Comparison of ENCODE assay signal across 1 cellular context in the genomic region with DNA sequence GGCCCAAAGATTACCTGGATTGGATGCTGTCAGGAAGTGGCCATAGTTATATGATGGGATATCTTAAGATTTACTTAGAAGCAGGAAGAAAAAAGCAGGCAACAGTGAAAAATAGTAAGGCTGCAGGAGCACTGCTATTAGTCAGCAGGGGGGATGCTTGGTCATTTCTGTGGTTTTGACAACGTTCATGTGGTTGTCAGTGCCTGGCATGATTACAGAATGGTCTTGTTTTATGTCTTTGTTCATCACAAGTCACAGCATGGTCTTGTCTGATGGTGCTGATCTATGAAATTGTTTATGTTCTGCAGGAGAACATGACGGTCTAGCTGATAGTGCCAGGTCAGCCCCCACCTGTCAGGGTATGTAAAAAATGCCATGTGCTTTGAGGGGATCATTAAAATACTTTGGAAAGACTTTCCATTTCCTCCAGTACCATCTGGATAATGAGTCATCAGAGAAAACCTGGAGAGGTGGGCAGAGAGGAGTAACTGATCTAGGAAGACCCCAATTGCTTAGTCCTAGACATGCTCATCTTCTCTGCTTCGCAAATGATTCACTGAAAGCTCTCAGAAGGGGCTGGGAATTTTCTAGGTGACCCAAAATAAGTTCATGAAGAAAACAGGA.
TF ChIP-seq lines count a peak whose summit lies in the region.

No MANE protein-coding gene starts in this region.

TF ChIP-seq in GM23338, 12 proteins besides CTCF, POLR2A, EP300 and RAD21 (continued from another document):
- TF ChIP-seq, protein P1, sequence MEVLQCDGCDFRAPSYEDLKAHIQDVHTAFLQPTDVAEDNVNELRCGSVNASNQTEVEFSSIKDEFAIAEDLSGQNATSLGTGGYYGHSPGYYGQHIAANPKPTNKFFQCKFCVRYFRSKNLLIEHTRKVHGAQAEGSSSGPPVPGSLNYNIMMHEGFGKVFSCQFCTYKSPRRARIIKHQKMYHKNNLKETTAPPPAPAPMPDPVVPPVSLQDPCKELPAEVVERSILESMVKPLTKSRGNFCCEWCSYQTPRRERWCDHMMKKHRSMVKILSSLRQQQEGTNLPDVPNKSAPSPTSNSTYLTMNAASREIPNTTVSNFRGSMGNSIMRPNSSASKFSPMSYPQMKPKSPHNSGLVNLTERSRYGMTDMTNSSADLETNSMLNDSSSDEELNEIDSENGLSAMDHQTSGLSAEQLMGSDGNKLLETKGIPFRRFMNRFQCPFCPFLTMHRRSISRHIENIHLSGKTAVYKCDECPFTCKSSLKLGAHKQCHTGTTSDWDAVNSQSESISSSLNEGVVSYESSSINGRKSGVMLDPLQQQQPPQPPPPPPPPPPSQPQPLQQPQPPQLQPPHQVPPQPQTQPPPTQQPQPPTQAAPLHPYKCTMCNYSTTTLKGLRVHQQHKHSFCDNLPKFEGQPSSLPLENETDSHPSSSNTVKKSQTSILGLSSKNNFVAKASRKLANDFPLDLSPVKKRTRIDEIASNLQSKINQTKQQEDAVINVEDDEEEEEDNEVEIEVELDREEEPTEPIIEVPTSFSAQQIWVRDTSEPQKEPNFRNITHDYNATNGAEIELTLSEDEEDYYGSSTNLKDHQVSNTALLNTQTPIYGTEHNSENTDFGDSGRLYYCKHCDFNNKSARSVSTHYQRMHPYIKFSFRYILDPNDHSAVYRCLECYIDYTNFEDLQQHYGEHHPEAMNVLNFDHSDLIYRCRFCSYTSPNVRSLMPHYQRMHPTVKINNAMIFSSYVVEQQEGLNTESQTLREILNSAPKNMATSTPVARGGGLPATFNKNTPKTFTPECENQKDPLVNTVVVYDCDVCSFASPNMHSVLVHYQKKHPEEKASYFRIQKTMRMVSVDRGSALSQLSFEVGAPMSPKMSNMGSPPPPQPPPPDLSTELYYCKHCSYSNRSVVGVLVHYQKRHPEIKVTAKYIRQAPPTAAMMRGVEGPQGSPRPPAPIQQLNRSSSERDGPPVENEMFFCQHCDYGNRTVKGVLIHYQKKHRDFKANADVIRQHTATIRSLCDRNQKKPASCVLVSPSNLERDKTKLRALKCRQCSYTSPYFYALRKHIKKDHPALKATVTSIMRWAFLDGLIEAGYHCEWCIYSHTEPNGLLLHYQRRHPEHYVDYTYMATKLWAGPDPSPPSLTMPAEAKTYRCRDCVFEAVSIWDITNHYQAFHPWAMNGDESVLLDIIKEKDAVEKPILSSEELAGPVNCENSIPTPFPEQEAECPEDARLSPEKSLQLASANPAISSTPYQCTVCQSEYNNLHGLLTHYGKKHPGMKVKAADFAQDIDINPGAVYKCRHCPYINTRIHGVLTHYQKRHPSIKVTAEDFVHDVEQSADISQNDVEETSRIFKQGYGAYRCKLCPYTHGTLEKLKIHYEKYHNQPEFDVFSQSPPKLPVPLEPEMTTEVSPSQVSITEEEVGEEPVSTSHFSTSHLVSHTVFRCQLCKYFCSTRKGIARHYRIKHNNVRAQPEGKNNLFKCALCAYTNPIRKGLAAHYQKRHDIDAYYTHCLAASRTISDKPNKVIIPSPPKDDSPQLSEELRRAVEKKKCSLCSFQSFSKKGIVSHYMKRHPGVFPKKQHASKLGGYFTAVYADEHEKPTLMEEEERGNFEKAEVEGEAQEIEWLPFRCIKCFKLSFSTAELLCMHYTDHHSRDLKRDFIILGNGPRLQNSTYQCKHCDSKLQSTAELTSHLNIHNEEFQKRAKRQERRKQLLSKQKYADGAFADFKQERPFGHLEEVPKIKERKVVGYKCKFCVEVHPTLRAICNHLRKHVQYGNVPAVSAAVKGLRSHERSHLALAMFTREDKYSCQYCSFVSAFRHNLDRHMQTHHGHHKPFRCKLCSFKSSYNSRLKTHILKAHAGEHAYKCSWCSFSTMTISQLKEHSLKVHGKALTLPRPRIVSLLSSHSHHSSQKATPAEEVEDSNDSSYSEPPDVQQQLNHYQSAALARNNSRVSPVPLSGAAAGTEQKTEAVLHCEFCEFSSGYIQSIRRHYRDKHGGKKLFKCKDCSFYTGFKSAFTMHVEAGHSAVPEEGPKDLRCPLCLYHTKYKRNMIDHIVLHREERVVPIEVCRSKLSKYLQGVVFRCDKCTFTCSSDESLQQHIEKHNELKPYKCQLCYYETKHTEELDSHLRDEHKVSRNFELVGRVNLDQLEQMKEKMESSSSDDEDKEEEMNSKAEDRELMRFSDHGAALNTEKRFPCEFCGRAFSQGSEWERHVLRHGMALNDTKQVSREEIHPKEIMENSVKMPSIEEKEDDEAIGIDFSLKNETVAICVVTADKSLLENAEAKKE (CRISPR knock-in tag; IDR thresholded peaks at IDR 0.05): no peak
- no peak for TF ChIP-seq ZNF114 (CRISPR knock-in tag; IDR thresholded peaks at IDR 0.05)
- TF ChIP-seq, protein P2, sequence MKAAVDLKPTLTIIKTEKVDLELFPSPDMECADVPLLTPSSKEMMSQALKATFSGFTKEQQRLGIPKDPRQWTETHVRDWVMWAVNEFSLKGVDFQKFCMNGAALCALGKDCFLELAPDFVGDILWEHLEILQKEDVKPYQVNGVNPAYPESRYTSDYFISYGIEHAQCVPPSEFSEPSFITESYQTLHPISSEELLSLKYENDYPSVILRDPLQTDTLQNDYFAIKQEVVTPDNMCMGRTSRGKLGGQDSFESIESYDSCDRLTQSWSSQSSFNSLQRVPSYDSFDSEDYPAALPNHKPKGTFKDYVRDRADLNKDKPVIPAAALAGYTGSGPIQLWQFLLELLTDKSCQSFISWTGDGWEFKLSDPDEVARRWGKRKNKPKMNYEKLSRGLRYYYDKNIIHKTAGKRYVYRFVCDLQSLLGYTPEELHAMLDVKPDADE (IDR thresholded peaks at IDR 0.05): no peak
